24 cellular contexts compared by ENCODE assay signal in genomic region chr1:157497987-157498781, GRCh38. TPM values are rescaled to one million over a fixed set of nuclear protein-coding genes. Genes with fewer than 3 reads are reported as not detected.
"Had no signal": no experiment of that assay in that cellular context is flagged by ENCODE, and none has a peak within 500 bp of the region (broad histone marks: within the 10 kb centered on the region; RNA-seq: fewer than 3 reads in every experiment).

No MANE protein-coding gene starts in this region.

- H3K27me3 ChIP-seq: gastrocnemius medialis, right lobe of liver, testis had no signal

- H3K27ac ChIP-seq: epithelial cell of prostate, esophagus muscularis mucosa, gastrocnemius medialis, heart right ventricle, left ventricle myocardium inferior, lower lobe of right lung, neutrophil, psoas muscle, right lobe of liver, spleen, testis, tibial nerve had no signal

- FAIRE-seq: keratinocyte had no signal

- H3K9me3 ChIP-seq: esophagus muscularis mucosa, gastrocnemius medialis, heart right ventricle, left ventricle myocardium inferior, lower lobe of right lung, neutrophil, psoas muscle, right lobe of liver, spleen, testis, tibial nerve had no signal

- H3K4me3 ChIP-seq: esophagus muscularis mucosa, gastrocnemius medialis, heart right ventricle, left ventricle myocardium inferior, lower lobe of right lung, psoas muscle, right lobe of liver, spleen, testis, tibial nerve had no signal

- DNase-seq: effector memory CD8-positive, alpha-beta T cell; gastrocnemius medialis; heart right ventricle; immature natural killer cell; left ventricle myocardium inferior; lower lobe of right lung; naive thymus-derived CD8-positive, alpha-beta T cell; psoas muscle; retina; right lobe of liver; spleen; stimulated activated CD4-positive, alpha-beta T cell treated with anti-CD3 and anti-CD28 coated beads, Interleukin-15, amount 100 ng/mL, for 24 hours; stimulated activated CD4-positive, alpha-beta T cell treated with anti-CD3 and anti-CD28 coated beads, Interleukin-1b, Interleukin-23, amount 100 ng/mL, for 48 hours; stimulated activated CD4-positive, alpha-beta T cell treated with anti-CD3 and anti-CD28 coated beads, Interleukin-4, amount 100 ng/mL, for 24 hours; stimulated activated naive B cell treated with anti-CD40 and anti-IgM and Interleukin-4, amounts not matched to agents 10 μg/mL and 1 μg/mL and 100 μg/mL, for 72 hours; stimulated activated naive CD8-positive, alpha-beta T cell treated with anti-CD3 and anti-CD28 coated beads, Interleukin-15, amount 100 ng/mL, for 72 hours; testis had no signal

- H3K36me3 ChIP-seq: esophagus muscularis mucosa, gastrocnemius medialis, heart right ventricle, left ventricle myocardium inferior, lower lobe of right lung, neutrophil, right lobe of liver, spleen, tibial nerve had no signal

- ATAC-seq: effector memory CD8-positive, alpha-beta T cell; gastrocnemius medialis; heart right ventricle; lower lobe of right lung; naive thymus-derived CD8-positive, alpha-beta T cell; psoas muscle; right lobe of liver; stimulated activated naive CD8-positive, alpha-beta T cell treated with anti-CD3 and anti-CD28 coated beads, Interleukin-15, amount 100 ng/mL, for 72 hours had no signal

- H3K4me1 ChIP-seq: esophagus muscularis mucosa, gastrocnemius medialis, heart right ventricle, left ventricle myocardium inferior, lower lobe of right lung, psoas muscle, right lobe of liver, testis, tibial nerve had no signal

RNA-seq across cellular contexts. Expression of gene FCRL5, which starts 54.1 kb away (rescaled TPM):
- total RNA-seq: fibroblast of villous mesenchyme, gastrocnemius medialis, left ventricle myocardium inferior had no signal
- polyA plus RNA-seq: keratinocyte; naive thymus-derived CD8-positive, alpha-beta T cell; neural cell had no signal
